Comparison of ENCODE assay signal across 8 cellular contexts in genomic region chr3:177345049-177345972, GRCh38.
DNase-seq lines count a peak whose midpoint lies in the region; ATAC-seq and TF ChIP-seq lines count a peak whose summit lies in the region.

No MANE protein-coding gene starts in this region.

- TF ChIP-seq POLR2A in uterus (IDR thresholded peaks at IDR 0.05) = no peak

- in situ Hi-C loops in SK-MEL-5 (cut with HindIII; ENCODE audit: low pct_unique_long_range_greater_than_20kb, low sequenced_read_pairs) = no loop called here

- no peaks in the 10 kb centered on the region for H3K36me3 Mint-ChIP-seq in CD8-positive, alpha-beta memory T cell
- H3K36me3 Mint-ChIP-seq in activated naive CD8-positive, alpha-beta T cell = no peaks in the 10 kb centered on the region

- peak overlapping the region in 3 of 8 donors; percentile 61 to 68 (median 63) for H3K27ac Mint-ChIP-seq in CD8-positive, alpha-beta memory T cell
- H3K27ac Mint-ChIP-seq in activated naive CD8-positive, alpha-beta T cell = peak overlapping the region; percentile 96

- H3K4me3 ChIP-seq in CD8-positive, alpha-beta memory T cell (ENCODE audit: low read length) = no peak overlapping the region
- no peak overlapping the region for H3K4me3 ChIP-seq in uterus

- no peaks in the 10 kb centered on the region for H3K9me3 ChIP-seq in CD8-positive, alpha-beta memory T cell (ENCODE audit: low read length)
- no peaks in the 10 kb centered on the region for H3K9me3 ChIP-seq in uterus

- CTCF ChIA-PET in CD8-positive, alpha-beta memory T cell (lab: Charles Lee) = interaction anchor here (1.6 to 1.9 kb wide), 2 partner anchors 12 to 144 kb away, joined by 3 to 9 read pairs; no protein-coding TSS in a partner anchor

- H3K36me3 ChIP-seq in CD8-positive, alpha-beta memory T cell (ENCODE audit: insufficient read depth, low read length) = no peaks in the 10 kb centered on the region
- no peaks in the 10 kb centered on the region for H3K36me3 ChIP-seq in uterus

- ATAC-seq in GM21515 (IDR thresholded peaks at IDR 0.05; ENCODE audit: unreplicated experiment) (peak; percentile 70), Right ventricle myocardium inferior (peak; percentile 97)

- peaks cover 12% of the 10 kb centered on the region for H3K4me1 ChIP-seq in CD8-positive, alpha-beta memory T cell (ENCODE audit: insufficient read depth, low read length)
- H3K4me1 ChIP-seq in uterus = no peaks in the 10 kb centered on the region

- no peaks in the 10 kb centered on the region for H3K27me3 Mint-ChIP-seq in CD8-positive, alpha-beta memory T cell
- H3K27me3 Mint-ChIP-seq in activated naive CD8-positive, alpha-beta T cell = no peaks in the 10 kb centered on the region

- peak overlapping the region; percentile 53 for H3K27ac ChIP-seq in CD8-positive, alpha-beta memory T cell (ENCODE audit: low read depth, low read length)
- H3K27ac ChIP-seq in uterus = peak overlapping the region; percentile 66 to 73

- TF ChIP-seq CTCF in uterus (IDR thresholded peaks at IDR 0.05) = no peak

- peaks cover 12 to 20% (median 16%) of the 10 kb centered on the region in 3 donors for H3K4me1 Mint-ChIP-seq in CD8-positive, alpha-beta memory T cell
- H3K4me1 Mint-ChIP-seq in activated naive CD8-positive, alpha-beta T cell (ENCODE audit: low read depth) = peaks cover 36% of the 10 kb centered on the region

- DNase-seq in CD8-positive, alpha-beta memory T cell = peak in 3 of 5 donors; percentile 13 to 72 (median 21)
- peak; percentile 22 for DNase-seq in HuH-7.5 (ENCODE audit: low spot score)
- peak; percentile 95 for DNase-seq in SK-MEL-5 (ENCODE audit: low read depth, low spot score)
- peak; percentile 89 for DNase-seq in Right ventricle myocardium inferior (ENCODE audit: missing footprints)
- DNase-seq in pons (ENCODE audit: low spot score) = peak; percentile 86
- peak; percentile 76 to 86 for DNase-seq in uterus

- no peaks in the 10 kb centered on the region for H3K27me3 ChIP-seq in CD8-positive, alpha-beta memory T cell (ENCODE audit: insufficient read depth, low read length, poor library complexity, severe bottlenecking)
- H3K27me3 ChIP-seq in uterus = no peaks in the 10 kb centered on the region

- H3K9me3 Mint-ChIP-seq in CD8-positive, alpha-beta memory T cell = no peaks in the 10 kb centered on the region
- no peaks in the 10 kb centered on the region for H3K9me3 Mint-ChIP-seq in activated naive CD8-positive, alpha-beta T cell (ENCODE audit: low read depth)

- H3K4me3 Mint-ChIP-seq in CD8-positive, alpha-beta memory T cell = peak overlapping the region in 2 of 7 donors; percentile 23 to 44
- H3K4me3 Mint-ChIP-seq in activated naive CD8-positive, alpha-beta T cell = peak overlapping the region; percentile 47

- intact Hi-C loops in Right ventricle myocardium inferior (cut with DNase I) = loop anchor here (2.0 to 5.0 kb wide), 2 partner anchors 15 to 53 kb away; no protein-coding TSS in a partner anchor
- intact Hi-C loops in uterus (cut with DNase I; ENCODE audit: low total_unique reads) = no loop called here

- POLR2A ChIA-PET in CD8-positive, alpha-beta memory T cell (lab: Charles Lee) = interaction anchor here (0.6 kb wide), 1 partner anchor 8 kb away, joined by 3 read pairs; no protein-coding TSS in a partner anchor

Comparison
In these comparisons a context has a peak if more than half of its experiments do, and no peak if none do; other contexts are left out.
1. DNase-seq: peak in every context shown above with its lines; median percentile 95 in SK-MEL-5; 89 in Right ventricle myocardium inferior; 86 in pons; 81 in uterus; 22 in HuH-7.5; 21 in CD8-positive, alpha-beta memory T cell.